Comparison of ENCODE assay signal across 9 cellular contexts in the genomic region with DNA sequence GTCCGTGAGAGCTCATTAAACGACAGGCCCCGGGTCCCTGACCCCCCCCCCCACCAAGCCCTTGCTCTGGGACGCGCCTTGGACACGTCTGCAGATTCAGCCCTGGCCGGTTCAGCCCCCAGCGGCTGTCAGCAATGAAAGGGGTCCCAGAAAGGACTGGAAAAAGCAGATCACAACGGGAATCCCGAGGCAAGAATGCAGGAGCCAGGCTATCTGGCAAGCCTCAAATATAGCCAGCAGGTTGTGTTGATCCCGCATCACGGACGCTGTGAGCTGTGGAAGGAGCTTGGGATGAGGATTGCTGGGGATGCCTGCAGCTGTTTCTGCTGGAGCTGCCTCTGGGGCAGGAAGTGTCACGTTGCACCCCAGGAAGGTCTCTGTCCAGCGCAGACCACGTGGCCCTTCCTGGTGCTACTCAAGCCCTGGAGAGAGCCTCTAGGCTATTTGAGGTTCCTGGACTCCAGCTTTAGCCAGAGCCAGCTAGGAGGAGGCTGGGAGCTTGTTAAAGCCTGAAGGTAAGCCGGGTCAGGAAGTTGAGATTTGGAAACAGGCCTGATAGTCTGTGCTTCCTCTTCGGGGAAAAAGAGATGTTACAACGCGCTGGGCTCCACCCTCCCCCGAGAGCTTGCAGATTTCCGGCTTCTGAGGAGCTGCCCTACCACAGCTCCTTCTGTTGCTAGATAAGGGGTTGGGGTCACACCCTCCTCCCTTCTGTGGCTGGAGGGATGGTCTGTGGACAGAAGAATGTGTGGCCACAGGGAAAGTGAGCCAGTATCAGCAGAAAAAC. TPM values are rescaled to one million over a fixed set of nuclear protein-coding genes. Genes with fewer than 3 reads are reported as not detected.
A peak's percentile ranks its signal among the peaks of the same experiment; 100 is the strongest.
DNase-seq lines count a peak whose midpoint lies in the region; TF ChIP-seq lines count a peak whose summit lies in the region.
"Had no signal": no experiment of that assay in that cellular context is flagged by ENCODE, and none has a peak within 500 bp of the region (broad histone marks: within the 10 kb centered on the region; RNA-seq: fewer than 3 reads in every experiment).

No MANE protein-coding gene starts in this region.

- no peak overlapping the region for H3K4me3 ChIP-seq in choroid plexus epithelial cell (ENCODE audit: low read depth, low read length)
- H3K4me3 ChIP-seq in mesenchymal stem cell (ENCODE audit: insufficient read depth in 1 of 2, low read depth in 1 of 2, low read length in 2 of 2) = no peak overlapping the region
- H3K4me3 ChIP-seq in tibial artery = peak overlapping the region in 1 of 2 donors; percentile 22

- in situ Hi-C loops in G401 (cut with HindIII; ENCODE audit: low sequenced_read_pairs) = no loop called here

- peak; percentile 49 for DNase-seq in G401 (ENCODE audit: low spot score)
- DNase-seq in RPMI7951 (ENCODE audit: low read depth) = peak; percentile 58
- peak; percentile 7 for DNase-seq in choroid plexus epithelial cell (ENCODE audit: low read depth)
- DNase-seq in mesenchymal stem cell = peak; percentile 83
- peak; percentile 57 to 69 for DNase-seq in tibial artery
- DNase-seq in germinal center (ENCODE audit: low spot score) = no peak
- DNase-seq in NCI-H345 treated with DMSO at 0.1 percent for 48 hours (lab: John Stamatoyannopoulos, UW; ENCODE audit: unreplicated experiment) = no peak
- DNase-seq in effector CD4-positive, alpha-beta T cell = no peak

- peak overlapping the region; percentile 36 for H3K4me2 ChIP-seq in mesenchymal stem cell (ENCODE audit: low read length, poor library complexity, severe bottlenecking)

- H3K18ac ChIP-seq in mesenchymal stem cell (ENCODE audit: low read depth in 1 of 2, low read length in 2 of 2) = peak overlapping the region; percentile 79 to 89

- peak overlapping the region; percentile 57 to 85 for H3K4ac ChIP-seq in mesenchymal stem cell (ENCODE audit: low read depth in 1 of 2, low read length in 2 of 2)

- H3K4me1 ChIP-seq in mesenchymal stem cell (ENCODE audit: control insufficient read depth, insufficient read depth, low read depth, low read length) (peaks cover 12% of the 10 kb centered on the region), tibial artery (peaks cover 0 to 15% (median 12%) of the 10 kb centered on the region in 4 donors)

- H3K14ac ChIP-seq in mesenchymal stem cell (ENCODE audit: low read length in 2 of 2) = no peak overlapping the region

- H3K23ac ChIP-seq in mesenchymal stem cell (ENCODE audit: low read length in 2 of 2) = no peak overlapping the region

- no peak overlapping the region for H2BK5ac ChIP-seq in mesenchymal stem cell (ENCODE audit: low read depth, low read length, poor library complexity, severe bottlenecking)

- H2BK12ac ChIP-seq in mesenchymal stem cell (ENCODE audit: low read length in 2 of 2) = peak overlapping the region in 1 of 2 experiments; percentile 78

- whole genome bisulfite sequencing in mesenchymal stem cell = 2% methylated on average over 22 of the region's 22 CpGs

- H2BK15ac ChIP-seq in mesenchymal stem cell (ENCODE audit: low read depth, poor library complexity, severe bottlenecking) = no peak overlapping the region

- H4K8ac ChIP-seq in mesenchymal stem cell (ENCODE audit: low read length) = peak overlapping the region; percentile 90

- H2BK120ac ChIP-seq in mesenchymal stem cell (ENCODE audit: low read depth, low read length) = peak overlapping the region; percentile 75

- H3K9ac ChIP-seq in mesenchymal stem cell (ENCODE audit: low read length) = no peak overlapping the region

- H3K27me3 ChIP-seq in mesenchymal stem cell (ENCODE audit: control insufficient read depth in 1 of 2, insufficient read depth in 1 of 2, low read length in 2 of 2) (peaks cover 0 to 16% of the 10 kb centered on the region in 2 experiments), tibial artery (peaks cover 0 to 26% of the 10 kb centered on the region in 2 donors)

- TF ChIP-seq CTCF in choroid plexus epithelial cell (conservative IDR thresholded peaks at IDR 0.05; ENCODE audit: low read depth, low read length) (no peak), tibial artery (IDR thresholded peaks at IDR 0.05) (no peak)

- H3K36me3 ChIP-seq in mesenchymal stem cell (ENCODE audit: control insufficient read depth in 1 of 2, insufficient read depth in 2 of 2, low read depth in 1 of 2, low read length in 2 of 2) (no peaks in the 10 kb centered on the region), tibial artery (no peaks in the 10 kb centered on the region)

- intact Hi-C loops in tibial artery (cut with DNase I; ENCODE audit: low total_unique reads) = no loop called here

- H4K91ac ChIP-seq in mesenchymal stem cell (ENCODE audit: low read length) = peak overlapping the region; percentile 95

- H3K79me1 ChIP-seq in mesenchymal stem cell (replicated peaks; ENCODE audit: low read length, poor library complexity, severe bottlenecking) = no peaks in the 10 kb centered on the region

- no peaks in the 10 kb centered on the region for H3K9me3 ChIP-seq in mesenchymal stem cell (ENCODE audit: control insufficient read depth, low read length)
- H3K9me3 ChIP-seq in tibial artery = no peaks in the 10 kb centered on the region

- H3K27ac ChIP-seq in mesenchymal stem cell (ENCODE audit: low read length, poor library complexity, severe bottlenecking) (peak overlapping the region; percentile 12), tibial artery (no peak overlapping the region)

- H2AK5ac ChIP-seq in mesenchymal stem cell (ENCODE audit: low read length, severe bottlenecking) = no peak overlapping the region

- peak overlapping the region; percentile 72 for H2AFZ ChIP-seq in mesenchymal stem cell (ENCODE audit: low read depth, low read length)

RNA-seq across cellular contexts. Expression of gene CSF2RA, which starts 19.3 kb away (rescaled TPM):
- 5.6 and 18.3 TPM in 2 replicates for total RNA-seq in G401 (2014; rRNA removed; shearing (Covaris generic))
- total RNA-seq in RPMI7951 (2014; rRNA removed; shearing (Covaris generic)) = 0.96 TPM in 1 of 2 replicates, not detected in the other
- polyA plus RNA-seq in mesenchymal stem cell (2013, experiment 1 of 2) = 0.43 TPM
- 0.55 TPM for polyA plus RNA-seq in mesenchymal stem cell (2013, experiment 2 of 2)
- total RNA-seq: glomerular endothelial cell had no signal

RNA-seq across cellular contexts. Expression of gene CRLF2, which starts 36.8 kb away (rescaled TPM):
- not detected in 2 replicates for total RNA-seq in G401 (2014; rRNA removed; shearing (Covaris generic))
- not detected in 2 replicates for total RNA-seq in RPMI7951 (2014; rRNA removed; shearing (Covaris generic))
- polyA plus RNA-seq in mesenchymal stem cell (2013, experiment 1 of 2) = 0.22 TPM
- polyA plus RNA-seq in mesenchymal stem cell (2013, experiment 2 of 2) = 0.19 TPM
- total RNA-seq: glomerular endothelial cell had no signal

Comparison
In these comparisons a context has a peak if more than half of its experiments do, and no peak if none do; other contexts are left out.
1. DNase-seq: peak in G401 (single experiment), RPMI7951 (single experiment), choroid plexus epithelial cell (single experiment), mesenchymal stem cell (single experiment) and tibial artery (2 of 2); none in germinal center (single experiment), NCI-H345 treated with DMSO at 0.1 percent for 48 hours (single experiment) and effector CD4-positive, alpha-beta T cell (single experiment).